In the genomic region with DNA sequence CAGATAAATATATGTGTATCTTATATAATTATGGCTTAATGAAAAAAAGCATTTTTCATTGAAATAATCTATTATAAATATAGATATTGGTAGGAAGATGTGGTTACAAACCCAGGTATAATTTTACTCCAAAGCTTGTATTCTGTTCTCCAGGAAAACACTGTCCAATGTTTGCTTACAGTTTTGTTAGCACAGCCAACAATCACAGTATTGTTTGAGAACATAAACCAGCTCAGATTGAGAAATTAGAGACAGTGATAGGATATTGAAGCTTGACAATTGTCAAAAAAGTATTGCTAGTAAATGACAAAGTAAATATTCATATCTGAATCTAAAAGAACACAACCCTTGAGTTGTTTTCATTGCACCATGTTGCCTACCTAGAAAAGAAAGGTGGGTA, we compare ENCODE assay signal across 27 cellular contexts.
"Had no signal": no experiment of that assay in that cellular context is flagged by ENCODE, and none has a peak within 500 bp of the region (broad histone marks: within the 10 kb centered on the region; RNA-seq: fewer than 3 reads in every experiment).

No MANE protein-coding gene starts in this region.

- H3K27ac Mint-ChIP-seq: activated CD4-positive, alpha-beta T cell treated with anti-CD3 and anti-CD28 coated beads for 36 hours; activated naive CD8-positive, alpha-beta T cell; activated T-helper 2 cell treated with anti-CD3 and anti-CD28 coated beads, Interferon-gamma antibody, Interleukin-2, Interleukin-4, amounts not matched to agents 10 μg/mL and 5 μg/mL and 100 μg/mL, durations not matched to agents 14 hours and 24 hours and 36 hours; effector memory CD8-positive, alpha-beta T cell; memory B cell; natural killer cell treated with Interleukin-12 subunit alpha and Interleukin-12 subunit beta and Interleukin-15 and Interleukin-18, amount 100 ng/mL, for 72 hours; stimulated activated naive CD8-positive, alpha-beta T cell treated with anti-CD3 and anti-CD28 coated beads, Interleukin-15, Interleukin-2, amounts not matched to agents 100 ng/mL and 50 ng/mL, for 24 hours; WTC11 had no signal

- H3K36me3 Mint-ChIP-seq: activated naive CD8-positive, alpha-beta T cell; memory B cell; natural killer cell treated with Interleukin-12 subunit alpha and Interleukin-12 subunit beta and Interleukin-15 and Interleukin-18, amount 100 ng/mL, for 72 hours had no signal

- H3K27ac ChIP-seq: adrenal gland, breast epithelium, colonic mucosa, esophagus squamous epithelium, gastrocnemius medialis, ovary, psoas muscle, right atrium auricular region, tibial artery had no signal

- H3K4me1 Mint-ChIP-seq: activated CD4-positive, alpha-beta T cell treated with anti-CD3 and anti-CD28 coated beads for 36 hours; central memory CD8-positive, alpha-beta T cell; memory B cell; WTC11 had no signal

- H3K4me3 Mint-ChIP-seq: activated CD4-positive, alpha-beta T cell treated with anti-CD3 and anti-CD28 coated beads for 36 hours; activated naive CD8-positive, alpha-beta T cell; activated T-cell treated with anti-CD3 and anti-CD28 coated beads, Interleukin-2, amount 50 U/mL, for 4 hours; central memory CD8-positive, alpha-beta T cell; effector memory CD8-positive, alpha-beta T cell; memory B cell; natural killer cell treated with Interleukin-12 subunit alpha and Interleukin-12 subunit beta and Interleukin-15 and Interleukin-18, amount 100 ng/mL, for 72 hours; stimulated activated naive CD8-positive, alpha-beta T cell treated with anti-CD3 and anti-CD28 coated beads, Interleukin-15, Interleukin-2, amounts not matched to agents 100 ng/mL and 50 ng/mL, for 24 hours; WTC11 had no signal

- ATAC-seq: activated CD4-positive, alpha-beta T cell treated with anti-CD3 and anti-CD28 coated beads for 36 hours; activated T-cell treated with anti-CD3 and anti-CD28 coated beads, Interleukin-2, amount 50 U/mL, for 4 hours; effector memory CD8-positive, alpha-beta T cell; gastrocnemius medialis; natural killer cell treated with Interleukin-12 subunit alpha and Interleukin-12 subunit beta and Interleukin-15 and Interleukin-18, amount 100 ng/mL, for 72 hours; psoas muscle; WTC11 had no signal

- H3K27me3 Mint-ChIP-seq: activated CD4-positive, alpha-beta T cell treated with anti-CD3 and anti-CD28 coated beads for 36 hours; activated naive CD8-positive, alpha-beta T cell; central memory CD8-positive, alpha-beta T cell; effector memory CD8-positive, alpha-beta T cell; memory B cell; natural killer cell treated with Interleukin-12 subunit alpha and Interleukin-12 subunit beta and Interleukin-15 and Interleukin-18, amount 100 ng/mL, for 72 hours; stimulated activated naive CD8-positive, alpha-beta T cell treated with anti-CD3 and anti-CD28 coated beads, Interleukin-15, Interleukin-2, amounts not matched to agents 100 ng/mL and 50 ng/mL, for 24 hours had no signal

- DNase-seq: activated CD4-positive, alpha-beta T cell treated with anti-CD3 and anti-CD28 coated beads for 36 hours; activated CD4-positive, alpha-beta T cell treated with anti-CD3 and anti-CD28 coated beads, Interleukin-2, amount 50 U/mL, for 4 hours; activated CD8-positive, alpha-beta memory T cell treated with anti-CD3 and anti-CD28 coated beads for 24 hours; activated CD8-positive, alpha-beta memory T cell treated with anti-CD3 and anti-CD28 coated beads, Interleukin-2, amount 50 U/mL, for 48 hours; activated naive CD4-positive, alpha-beta T cell; activated T-cell treated with anti-CD3 and anti-CD28 coated beads, Interleukin-2, amount 50 U/mL, for 4 hours; adrenal gland; colonic mucosa; dorsolateral prefrontal cortex; effector memory CD8-positive, alpha-beta T cell; esophagus squamous epithelium; gastrocnemius medialis; head of caudate nucleus; ovary; psoas muscle; stimulated activated CD4-positive, alpha-beta T cell treated with anti-CD3 and anti-CD28 coated beads, Interleukin-12 subunit alpha, Interleukin-12 subunit beta, amount 100 ng/mL, for 4 hours; T-helper 9 cell; tibial artery had no signal
